In the genomic region with DNA sequence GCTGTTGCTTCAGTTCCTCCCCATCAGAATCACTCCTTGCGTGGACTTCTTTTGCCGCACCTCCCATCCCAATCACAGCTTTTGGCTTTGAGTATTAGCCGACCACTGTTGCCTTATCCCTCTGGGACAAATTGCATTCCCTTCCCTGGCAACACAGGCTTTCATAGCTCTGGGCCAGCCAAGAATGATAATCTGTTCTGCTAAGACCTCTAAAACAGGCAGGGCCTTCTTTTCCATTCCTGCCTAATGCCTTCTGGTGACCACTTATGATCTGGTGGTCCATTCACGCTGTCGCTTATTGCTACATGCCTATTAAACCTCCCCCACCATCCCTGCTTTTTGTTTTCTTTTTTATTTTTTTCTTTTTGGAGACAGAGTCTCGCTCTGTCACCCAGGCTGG, we compare ENCODE assay signal across 23 cellular contexts.
"Had no signal": no experiment of that assay in that cellular context is flagged by ENCODE, and none has a peak within 500 bp of the region (broad histone marks: within the 10 kb centered on the region; RNA-seq: fewer than 3 reads in every experiment).

No MANE protein-coding gene starts in this region.

- ATAC-seq: K562, Panc1, PC-3, T-cell had no signal

- FAIRE-seq: K562 had no signal

- DNase-seq: Kasumi-1, MV-4-11, NCI-H1048, NCI-H1105, NCI-H1417, NCI-H1436 treated with DMSO at 0.1 percent for 48 hours, NCI-H1694, NCI-H187 treated with DMSO at 0.1 percent for 48 hours, NCI-H2029 treated with DMSO at 0.1 percent for 48 hours, NCI-H2171 treated with DMSO at 0.1 percent for 48 hours, NCI-H524, NCI-H526 treated with DMSO at 0.1 percent for 48 hours, NCI-H748 treated with DMSO at 0.1 percent for 48 hours, PC-3, SHP77, SK-N-SH, SW 1271, T-cell had no signal

- H3K36me3 Mint-ChIP-seq: IgD-negative memory B cell had no signal

- H3K9me3 ChIP-seq: SK-N-SH had no signal

- H3K27ac Mint-ChIP-seq: IgD-negative memory B cell, T-cell had no signal

- H3K4me1 Mint-ChIP-seq: IgD-negative memory B cell had no signal

- H3K4me2 ChIP-seq: KMS-11, SK-N-SH had no signal

- H3K4me3 ChIP-seq: K562 had no signal

- H3K4me3 Mint-ChIP-seq: IgD-negative memory B cell, T-cell had no signal

- H3K9ac ChIP-seq: KMS-11, SK-N-SH had no signal

- H3K9me3 Mint-ChIP-seq: IgD-negative memory B cell, T-cell had no signal

- H3K27ac ChIP-seq: KMS-11, RWPE1 had no signal

- H3K27me3 Mint-ChIP-seq: IgD-negative memory B cell, T-cell had no signal
